13 cellular contexts compared by ENCODE assay signal in the genomic region with DNA sequence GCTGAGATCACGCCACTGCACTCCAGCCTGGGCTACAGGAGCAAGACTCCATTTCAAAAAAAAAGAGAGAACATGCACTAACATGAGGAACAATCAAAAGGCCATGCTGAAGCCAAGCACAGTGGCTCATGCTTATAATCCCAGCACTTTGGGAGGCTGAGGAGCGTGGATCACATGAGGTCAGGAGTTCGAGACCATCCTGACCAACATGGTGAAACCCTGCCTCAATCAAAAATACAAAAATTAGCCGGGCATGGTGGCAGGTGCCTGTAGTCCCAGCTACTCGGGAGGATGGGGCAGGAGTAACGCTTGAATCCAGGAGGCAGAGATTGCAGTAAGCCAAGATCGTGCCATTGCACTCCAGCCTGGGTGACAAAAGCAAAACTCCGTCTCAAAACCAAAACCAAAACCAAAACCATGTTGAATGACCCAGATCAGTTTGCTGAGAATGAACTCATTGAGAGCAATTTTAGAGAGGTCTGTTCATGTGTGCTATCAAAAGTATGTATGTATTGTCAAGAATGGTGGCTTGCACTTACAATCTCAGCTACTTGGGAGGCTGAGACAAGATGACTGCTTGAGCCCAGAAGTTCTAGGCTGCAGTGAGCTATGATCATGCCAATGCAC. TPM values are rescaled to one million over a fixed set of nuclear protein-coding genes. Genes with fewer than 3 reads are reported as not detected.
DNase-seq lines count a peak whose midpoint lies in the region; ATAC-seq and TF ChIP-seq lines count a peak whose summit lies in the region.
"Had no signal": no experiment of that assay in that cellular context is flagged by ENCODE, and none has a peak within 500 bp of the region (broad histone marks: within the 10 kb centered on the region; RNA-seq: fewer than 3 reads in every experiment).

No MANE protein-coding gene starts in this region.

- CTCF ChIA-PET in WTC11 (lab: Charles Lee), result no interaction called here

- H3K4me3 Mint-ChIP-seq in WTC11, result no peak overlapping the region
- peak overlapping the region; percentile 50 to 83 (median 82) for H3K4me3 Mint-ChIP-seq in immature natural killer cell

- ATAC-seq in GM19043 (IDR thresholded peaks at IDR 0.05; ENCODE audit: low read depth, unreplicated experiment) (peak; percentile 43), WTC11 (no peak), HG02840 (IDR thresholded peaks at IDR 0.05; ENCODE audit: low FRiP score, unreplicated experiment) (no peak), GM21737 (IDR thresholded peaks at IDR 0.05; ENCODE audit: unreplicated experiment) (no peak)
- ATAC-seq: body of pancreas, gastroesophageal sphincter had no signal

- H3K4me1 ChIP-seq in BLaER1, result peaks cover 18% of the 10 kb centered on the region
- H3K4me1 ChIP-seq in vagina, result peaks cover 22% of the 10 kb centered on the region

- DNase-seq in WTC11 (ENCODE audit: low spot score) (no peak), immature natural killer cell (peak; percentile 37 to 46 (median 38)), vagina (ENCODE audit: extremely low spot score in 2 of 2) (no peak), RKO (ENCODE audit: low spot score) (no peak)
- DNase-seq: body of pancreas, mesendoderm, NCI-H1048 had no signal

- H3K36me3 Mint-ChIP-seq in WTC11 (peaks cover 9% of the 10 kb centered on the region), immature natural killer cell (peaks cover 0 to 2% (median 0%) of the 10 kb centered on the region in 3 donors)

- H3K9me3 Mint-ChIP-seq in WTC11 (0 out of 2 replicates have a peak, but pooled peaks cover 4% of the 10 kb centered on the region), immature natural killer cell (peaks cover 0 to 2% (median 0%) of the 10 kb centered on the region in 6 donors)

- no peak overlapping the region for H3K9ac ChIP-seq in BLaER1

- H3K36me3 ChIP-seq in BLaER1 (peaks cover 55% of the 10 kb centered on the region), vagina (no peaks in the 10 kb centered on the region)

- H4K20me1 ChIP-seq in BLaER1, result peaks cover 100% of the 10 kb centered on the region

- H3K27ac Mint-ChIP-seq in WTC11 (peak overlapping the region; percentile 74), immature natural killer cell (peak overlapping the region; percentile 90 to 96 (median 94))

- H3K27ac ChIP-seq in BLaER1 (no peak overlapping the region), vagina (no peak overlapping the region)
- H3K27ac ChIP-seq: gastroesophageal sphincter, VCaP had no signal

- H3K9me3 ChIP-seq in BLaER1 (no peaks in the 10 kb centered on the region), vagina (no peaks in the 10 kb centered on the region)
- H3K9me3 ChIP-seq: body of pancreas, gastroesophageal sphincter had no signal

- 0 out of 2 replicates have a peak overlapping the region, but pooled peaks have one; percentile 13 for H3K4me2 ChIP-seq in BLaER1

- no peak for TF ChIP-seq CTCF in WTC11 (IDR thresholded peaks at IDR 0.05)
- TF ChIP-seq CTCF in vagina (IDR thresholded peaks at IDR 0.05), result no peak

- intact Hi-C loops in vagina (cut with DNase I), result no loop called here

- no peak for TF ChIP-seq POLR2A in vagina (IDR thresholded peaks at IDR 0.05)

- H3K27me3 Mint-ChIP-seq in WTC11 (ENCODE audit: low read depth), result no peaks in the 10 kb centered on the region
- no peaks in the 10 kb centered on the region for H3K27me3 Mint-ChIP-seq in immature natural killer cell (ENCODE audit: low read depth in 3 of 3)

- H3K4me3 ChIP-seq in BLaER1 (no peak overlapping the region), vagina (no peak overlapping the region)
- H3K4me3 ChIP-seq: body of pancreas, gastroesophageal sphincter had no signal

- H3K4me1 Mint-ChIP-seq in WTC11, result peaks cover 35% of the 10 kb centered on the region
- H3K4me1 Mint-ChIP-seq in immature natural killer cell, result peaks cover 69 to 86% of the 10 kb centered on the region in 2 donors

- POLR2A ChIA-PET in WTC11 (lab: Charles Lee), result no interaction called here

- H3K27me3 ChIP-seq in BLaER1 (no peaks in the 10 kb centered on the region), vagina (no peaks in the 10 kb centered on the region)
- H3K27me3 ChIP-seq: body of pancreas, gastroesophageal sphincter had no signal

TF ChIP-seq in WTC11, 78 proteins besides CTCF, POLR2A, EP300 and RAD21:
- TF ChIP-seq ZNF263 (CRISPR knock-in tag; IDR thresholded peaks at IDR 0.05; ENCODE audit: low read depth) (no peak), PRRX2 (CRISPR knock-in tag; IDR thresholded peaks at IDR 0.05) (no peak), ZNF416 (CRISPR knock-in tag; IDR thresholded peaks at IDR 0.05) (no peak), MXD4 (CRISPR knock-in tag; IDR thresholded peaks at IDR 0.05; ENCODE audit: borderline replicate concordance) (no peak), FOXP1 (CRISPR knock-in tag; IDR thresholded peaks at IDR 0.05; ENCODE audit: borderline replicate concordance) (no peak), GABPB1 (CRISPR knock-in tag; IDR thresholded peaks at IDR 0.05) (no peak), TP53 (CRISPR knock-in tag; IDR thresholded peaks at IDR 0.05) (no peak), ZNF396 (CRISPR knock-in tag; IDR thresholded peaks at IDR 0.05; ENCODE audit: borderline replicate concordance) (no peak), GRHL2 (CRISPR knock-in tag; IDR thresholded peaks at IDR 0.05; ENCODE audit: insufficient replicate concordance, severe bottlenecking) (no peak), GTF2I (CRISPR knock-in tag; conservative IDR thresholded peaks at IDR 0.05) (no peak), ZNF423 (CRISPR knock-in tag; IDR thresholded peaks at IDR 0.05) (no peak), ETV6 (CRISPR knock-in tag; IDR thresholded peaks at IDR 0.05) (no peak), NR1H2 (CRISPR knock-in tag; IDR thresholded peaks at IDR 0.05) (no peak), CREM (CRISPR knock-in tag; IDR thresholded peaks at IDR 0.05) (no peak), SMAD4 (CRISPR knock-in tag; IDR thresholded peaks at IDR 0.05) (no peak), JAZF1 (CRISPR knock-in tag; IDR thresholded peaks at IDR 0.05) (no peak), KAT7 (CRISPR knock-in tag; IDR thresholded peaks at IDR 0.05; ENCODE audit: borderline replicate concordance) (no peak), RORB (CRISPR knock-in tag; IDR thresholded peaks at IDR 0.05) (no peak)
- TF ChIP-seq, protein P1, sequence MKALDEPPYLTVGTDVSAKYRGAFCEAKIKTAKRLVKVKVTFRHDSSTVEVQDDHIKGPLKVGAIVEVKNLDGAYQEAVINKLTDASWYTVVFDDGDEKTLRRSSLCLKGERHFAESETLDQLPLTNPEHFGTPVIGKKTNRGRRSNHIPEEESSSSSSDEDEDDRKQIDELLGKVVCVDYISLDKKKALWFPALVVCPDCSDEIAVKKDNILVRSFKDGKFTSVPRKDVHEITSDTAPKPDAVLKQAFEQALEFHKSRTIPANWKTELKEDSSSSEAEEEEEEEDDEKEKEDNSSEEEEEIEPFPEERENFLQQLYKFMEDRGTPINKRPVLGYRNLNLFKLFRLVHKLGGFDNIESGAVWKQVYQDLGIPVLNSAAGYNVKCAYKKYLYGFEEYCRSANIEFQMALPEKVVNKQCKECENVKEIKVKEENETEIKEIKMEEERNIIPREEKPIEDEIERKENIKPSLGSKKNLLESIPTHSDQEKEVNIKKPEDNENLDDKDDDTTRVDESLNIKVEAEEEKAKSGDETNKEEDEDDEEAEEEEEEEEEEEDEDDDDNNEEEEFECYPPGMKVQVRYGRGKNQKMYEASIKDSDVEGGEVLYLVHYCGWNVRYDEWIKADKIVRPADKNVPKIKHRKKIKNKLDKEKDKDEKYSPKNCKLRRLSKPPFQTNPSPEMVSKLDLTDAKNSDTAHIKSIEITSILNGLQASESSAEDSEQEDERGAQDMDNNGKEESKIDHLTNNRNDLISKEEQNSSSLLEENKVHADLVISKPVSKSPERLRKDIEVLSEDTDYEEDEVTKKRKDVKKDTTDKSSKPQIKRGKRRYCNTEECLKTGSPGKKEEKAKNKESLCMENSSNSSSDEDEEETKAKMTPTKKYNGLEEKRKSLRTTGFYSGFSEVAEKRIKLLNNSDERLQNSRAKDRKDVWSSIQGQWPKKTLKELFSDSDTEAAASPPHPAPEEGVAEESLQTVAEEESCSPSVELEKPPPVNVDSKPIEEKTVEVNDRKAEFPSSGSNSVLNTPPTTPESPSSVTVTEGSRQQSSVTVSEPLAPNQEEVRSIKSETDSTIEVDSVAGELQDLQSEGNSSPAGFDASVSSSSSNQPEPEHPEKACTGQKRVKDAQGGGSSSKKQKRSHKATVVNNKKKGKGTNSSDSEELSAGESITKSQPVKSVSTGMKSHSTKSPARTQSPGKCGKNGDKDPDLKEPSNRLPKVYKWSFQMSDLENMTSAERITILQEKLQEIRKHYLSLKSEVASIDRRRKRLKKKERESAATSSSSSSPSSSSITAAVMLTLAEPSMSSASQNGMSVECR (CRISPR knock-in tag; IDR thresholded peaks at IDR 0.05; ENCODE audit: borderline replicate concordance), result no peak

RNA-seq across cellular contexts. Expression of a gene that starts 44.8 kb away (rescaled TPM):
- total RNA-seq in WTC11 (2021), result 61.7 to 64.6 TPM (median 63.0 TPM) in 3 replicates
- polyA plus RNA-seq in immature natural killer cell, result 10 to 100 TPM; 21.6 to 43.2 (median 23.7) TPM
- total RNA-seq in vagina, result 64.6 TPM

Comparison
In these comparisons a context has a peak if more than half of its experiments do, and no peak if none do; other contexts are left out.
1. DNase-seq: peak in immature natural killer cell (3 of 3); none in WTC11 (single experiment), vagina (0 of 2) and RKO (single experiment).